Comparison of ENCODE assay signal across 1 cellular context in genomic region chr4:108650212-108651067, GRCh38.
TF ChIP-seq lines count a peak whose summit lies in the region.

OSTC (plus strand) TSS chr4:108650599; CDS start chr4:108650656, 57 bp downstream.

TF ChIP-seq in K562, 482 proteins besides CTCF, POLR2A, EP300 and RAD21 (continued from another document):
- TF ChIP-seq ZBTB40 (IDR thresholded peaks at IDR 0.05) (peak; percentile 73), ZBTB40 (CRISPR knock-in tag; IDR thresholded peaks at IDR 0.05) (no peak), MCM2 (IDR thresholded peaks at IDR 0.05; ENCODE audit: low read depth) (no peak), POLR2B (IDR thresholded peaks at IDR 0.05; ENCODE audit: low read depth, partially characterized antibody) (peak; percentile 93), FOXK1 (CRISPR knock-in tag; IDR thresholded peaks at IDR 0.05; ENCODE audit: borderline replicate concordance) (peak; percentile 79; the same call in 1 of the 2 replicates), YY1 (IDR thresholded peaks at IDR 0.05; ENCODE audit: borderline replicate concordance in 1 of 3, control insufficient read depth in 1 of 3, extremely low read depth in 1 of 3, insufficient read depth in 3 of 3, insufficient read length in 1 of 3, insufficient replicate concordance in 2 of 3, low read depth in 1 of 3, low read length in 2 of 3) (peak in 2 of 3 experiments; percentile 58 to 61), PHF8 (IDR thresholded peaks at IDR 0.05; ENCODE audit: borderline replicate concordance, low read length) (peak; percentile 91), SRSF7 (optimal IDR thresholded peaks at IDR 0.05; ENCODE audit: low read depth, low read length) (no peak), TAF1 (IDR thresholded peaks at IDR 0.05; ENCODE audit: control insufficient read depth, extremely low read depth, insufficient read depth, low read length, severe bottlenecking) (peak; percentile 81), CREB3L1 (IDR thresholded peaks at IDR 0.05; ENCODE audit: borderline replicate concordance, low read depth) (peak; percentile 93)
